In genomic region chr16:28807445-28808120, GRCh38 we compare ENCODE assay signal across 1 cellular context. TPM values are rescaled to one million over a fixed set of nuclear protein-coding genes. Genes with fewer than 3 reads are reported as not detected.
"Had no signal": no experiment of that assay in that cellular context is flagged by ENCODE, and none has a peak within 500 bp of the region (broad histone marks: within the 10 kb centered on the region; RNA-seq: fewer than 3 reads in every experiment).

No MANE protein-coding gene starts in this region.

RNA-seq across cellular contexts. Expression of gene NPIPB9, which starts 56.0 kb away (rescaled TPM):
- polyA plus RNA-seq: immature natural killer cell had no signal
